In the genomic region with DNA sequence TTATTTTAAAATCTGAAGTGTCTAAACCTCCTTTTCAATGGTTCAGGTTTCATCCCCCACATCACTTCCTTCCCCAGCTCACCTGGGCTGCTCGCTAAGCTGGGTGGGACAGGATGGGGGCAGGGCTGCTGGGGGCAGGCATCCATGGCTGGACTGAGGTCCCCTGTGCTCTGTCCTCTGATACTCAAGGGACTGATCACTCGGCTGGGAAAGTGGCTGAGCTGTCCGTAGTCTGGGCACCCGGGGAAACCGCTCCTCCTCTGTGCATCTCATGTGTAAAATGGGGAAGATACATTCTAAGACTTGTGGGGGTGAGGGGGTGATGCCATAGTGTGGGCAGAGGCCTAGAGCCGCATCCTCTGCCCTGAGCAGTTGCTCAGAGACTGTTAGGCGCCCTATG, we compare ENCODE assay signal across 23 cellular contexts.
"Had no signal": no experiment of that assay in that cellular context is flagged by ENCODE, and none has a peak within 500 bp of the region (broad histone marks: within the 10 kb centered on the region; RNA-seq: fewer than 3 reads in every experiment).

No MANE protein-coding gene starts in this region.

- H3K27ac ChIP-seq: neutrophil, pancreas, psoas muscle, skin epidermis, tibial artery, WERI-Rb-1 had no signal

- H3K9me3 Mint-ChIP-seq: activated naive CD4-positive, alpha-beta T cell treated with anti-CD3 and anti-CD28 coated beads, Interleukin-2, amount 50 U/mL, for 72 hours; activated T-helper 17 cell treated with anti-CD3 and anti-CD28 coated beads, Interleukin-2, amount 50 U/mL, for 72 hours; effector memory CD8-positive, alpha-beta T cell; natural killer cell had no signal

- H3K27ac Mint-ChIP-seq: activated T-helper 17 cell treated with anti-CD3 and anti-CD28 coated beads, Interleukin-2, amount 50 U/mL, for 72 hours; effector memory CD8-positive, alpha-beta T cell; natural killer cell had no signal

- ATAC-seq: activated naive CD4-positive, alpha-beta T cell treated with anti-CD3 and anti-CD28 coated beads, Interleukin-2, amount 50 U/mL, for 72 hours; activated T-helper 17 cell treated with anti-CD3 and anti-CD28 coated beads, Interleukin-2, amount 50 U/mL, for 72 hours; effector memory CD8-positive, alpha-beta T cell; esophagus mucosa; pancreas; psoas muscle; right cardiac atrium; SK-N-SH treated with all-trans-retinoic acid at 6 μM for 48 hours; stimulated activated naive CD8-positive, alpha-beta T cell treated with anti-CD3 and anti-CD28 coated beads, Interleukin-15, Interleukin-2, amounts not matched to agents 100 U/mL and 50 U/mL, for 24 hours had no signal

- H3K4me3 Mint-ChIP-seq: activated T-helper 17 cell treated with anti-CD3 and anti-CD28 coated beads, Interleukin-2, amount 50 U/mL, for 72 hours; brain; effector memory CD8-positive, alpha-beta T cell; natural killer cell had no signal

- H3K4me1 ChIP-seq: pancreas, psoas muscle, tibial artery had no signal

- H3K4me3 ChIP-seq: pancreas, psoas muscle, skin epidermis, tibial artery had no signal

- H3K9me3 ChIP-seq: neutrophil, pancreas, psoas muscle had no signal

- DNase-seq: activated CD4-positive, alpha-beta T cell treated with anti-CD3 and anti-CD28 coated beads, Interleukin-2, amount 50 U/mL, for 1 hour; activated CD4-positive, CD25-positive, alpha-beta regulatory T cell treated with anti-CD3 and anti-CD28 coated beads, Interleukin-2, amount 50 U/mL, for 72 hours; activated T-cell treated with anti-CD3 and anti-CD28 coated beads, Interleukin-2, amount 50 U/mL, for 1 hour; aorta; effector memory CD8-positive, alpha-beta T cell; hippocampal formation; midbrain; pancreas; right cardiac atrium; stimulated activated CD4-positive, alpha-beta T cell treated with anti-CD3 and anti-CD28 coated beads, Interleukin-15, amount 100 ng/mL, for 24 hours; stimulated activated naive CD8-positive, alpha-beta T cell treated with anti-CD3 and anti-CD28 coated beads, Interleukin-15, Interleukin-2, amounts not matched to agents 100 U/mL and 50 U/mL, for 24 hours; substantia nigra; WERI-Rb-1 had no signal

- H3K36me3 ChIP-seq: neutrophil, pancreas, tibial artery, WERI-Rb-1 had no signal

- H3K4me1 Mint-ChIP-seq: activated T-helper 17 cell treated with anti-CD3 and anti-CD28 coated beads, Interleukin-2, amount 50 U/mL, for 72 hours; natural killer cell had no signal

- H3K36me3 Mint-ChIP-seq: activated naive CD4-positive, alpha-beta T cell treated with anti-CD3 and anti-CD28 coated beads, Interleukin-2, amount 50 U/mL, for 72 hours; brain; natural killer cell had no signal
